ENCODE assay signal across 28 cellular contexts in genomic region chr2:12841021-12841420, GRCh38.
"Had no signal": no experiment of that assay in that cellular context is flagged by ENCODE, and none has a peak within 500 bp of the region (broad histone marks: within the 10 kb centered on the region; RNA-seq: fewer than 3 reads in every experiment).

No MANE protein-coding gene starts in this region.

- H3K27me3 Mint-ChIP-seq: type B pancreatic cell had no signal

- H3K27me3 ChIP-seq: stomach, suprapubic skin, testis, thyroid gland, tibial artery, tibial nerve, transverse colon, upper lobe of left lung, upper lobe of right lung, uterus, vagina had no signal

- H3K36me3 ChIP-seq: stomach, suprapubic skin, thoracic aorta, thyroid gland, tibial artery, tibial nerve, transverse colon, upper lobe of left lung, upper lobe of right lung, uterus, vagina had no signal

- H3K36me3 Mint-ChIP-seq: stimulated activated effector memory CD8-positive, alpha-beta T cell treated with anti-CD3 and anti-CD28 coated beads, Interleukin-12 subunit alpha, Interleukin-12 subunit beta, amount 100 ng/mL, for 72 hours; stimulated activated memory B cell treated with anti-CD40 and anti-IgM and Interleukin-4, amounts not matched to agents 10 μg/mL and 1 μg/mL and 100 μg/mL, for 72 hours; stimulated activated naive B cell treated with anti-CD40 and anti-IgM and Interleukin-4, amounts not matched to agents 10 μg/mL and 1 μg/mL and 100 μg/mL, for 72 hours; type B pancreatic cell had no signal

- H3K27ac ChIP-seq: stomach, suprapubic skin, testis, thoracic aorta, thyroid gland, tibial artery, tibial nerve, transverse colon, upper lobe of left lung, upper lobe of right lung, uterus, vagina had no signal

- H3K4me3 ChIP-seq: stomach, suprapubic skin, testis, thoracic aorta, thyroid gland, tibial artery, tibial nerve, transverse colon, upper lobe of left lung, upper lobe of right lung, uterus, vagina had no signal

- H3K4me1 ChIP-seq: suprapubic skin, thyroid gland, tibial artery, transverse colon, upper lobe of left lung, upper lobe of right lung, uterus, vagina had no signal

- H3K27ac Mint-ChIP-seq: stimulated activated effector memory CD8-positive, alpha-beta T cell treated with anti-CD3 and anti-CD28 coated beads, Interleukin-12 subunit alpha, Interleukin-12 subunit beta, amount 100 ng/mL, for 72 hours; stimulated activated memory B cell treated with anti-CD40 and anti-IgM and Interleukin-4, amounts not matched to agents 10 μg/mL and 1 μg/mL and 100 μg/mL, for 72 hours; stimulated activated naive B cell treated with anti-CD40 and anti-IgM and Interleukin-4, amounts not matched to agents 10 μg/mL and 1 μg/mL and 100 μg/mL, for 72 hours; stimulated activated naive CD8-positive, alpha-beta T cell treated with anti-CD3 and anti-CD28 coated beads, Interleukin-15, amount 100 ng/mL, for 72 hours; stimulated activated naive CD8-positive, alpha-beta T cell treated with anti-CD3 and anti-CD28 coated beads, Interleukin-15, Interleukin-2, amounts not matched to agents 100 ng/mL and 50 ng/mL, for 24 hours; type B pancreatic cell had no signal

- H3K9me3 ChIP-seq: stomach, suprapubic skin, testis, thoracic aorta, thyroid gland, tibial artery, tibial nerve, transverse colon, upper lobe of left lung, upper lobe of right lung, uterus, vagina had no signal

- H3K9me3 Mint-ChIP-seq: stimulated activated effector memory CD8-positive, alpha-beta T cell treated with anti-CD3 and anti-CD28 coated beads, Interleukin-12 subunit alpha, Interleukin-12 subunit beta, amount 100 ng/mL, for 72 hours; stimulated activated memory B cell treated with anti-CD40 and anti-IgM and Interleukin-4, amounts not matched to agents 10 μg/mL and 1 μg/mL and 100 μg/mL, for 72 hours; stimulated activated naive B cell treated with anti-CD40 and anti-IgM and Interleukin-4, amounts not matched to agents 10 μg/mL and 1 μg/mL and 100 μg/mL, for 72 hours; stimulated activated naive CD8-positive, alpha-beta T cell treated with anti-CD3 and anti-CD28 coated beads, Interleukin-15, amount 100 ng/mL, for 72 hours; stimulated activated naive CD8-positive, alpha-beta T cell treated with anti-CD3 and anti-CD28 coated beads, Interleukin-15, Interleukin-2, amounts not matched to agents 100 ng/mL and 50 ng/mL, for 24 hours had no signal

- H3K4me1 Mint-ChIP-seq: stimulated activated effector memory CD8-positive, alpha-beta T cell treated with anti-CD3 and anti-CD28 coated beads, Interleukin-12 subunit alpha, Interleukin-12 subunit beta, amount 100 ng/mL, for 72 hours; stimulated activated memory B cell treated with anti-CD40 and anti-IgM and Interleukin-4, amounts not matched to agents 10 μg/mL and 1 μg/mL and 100 μg/mL, for 72 hours; stimulated activated naive B cell treated with anti-CD40 and anti-IgM and Interleukin-4, amounts not matched to agents 10 μg/mL and 1 μg/mL and 100 μg/mL, for 72 hours; stimulated activated naive CD8-positive, alpha-beta T cell treated with anti-CD3 and anti-CD28 coated beads, Interleukin-15, amount 100 ng/mL, for 72 hours had no signal

- DNase-seq: stimulated activated CD4-positive, alpha-beta T cell treated with anti-CD3 and anti-CD28 coated beads, Interleukin-2, amount 100 ng/mL, for 48 hours; stimulated activated CD4-positive, alpha-beta T cell treated with anti-CD3 and anti-CD28 coated beads, Interleukin-4, amount 100 ng/mL, for 1 hour; stimulated activated CD4-positive, alpha-beta T cell treated with anti-CD3 and anti-CD28 coated beads, Interleukin-4, amount 100 ng/mL, for 24 hours; stimulated activated CD4-positive, alpha-beta T cell treated with anti-CD3 and anti-CD28 coated beads, Interleukin-4, amount 100 ng/mL, for 4 hours; stimulated activated CD8-positive, alpha-beta memory T cell treated with anti-CD3 and anti-CD28 coated beads, Interleukin-4, amount 100 ng/mL, for 48 hours; stimulated activated naive B cell treated with anti-CD40 and anti-IgM and Interleukin-4, amounts not matched to agents 10 μg/mL and 1 μg/mL and 100 μg/mL, for 72 hours; stimulated activated naive CD4-positive, alpha-beta T cell; stimulated activated naive CD4-positive, alpha-beta T cell treated with Interleukin-2 at 50 U/mL for 16 hours; stimulated activated naive CD8-positive, alpha-beta T cell treated with anti-CD3 and anti-CD28 coated beads, Interleukin-15, amount 100 ng/mL, for 72 hours; stimulated activated naive CD8-positive, alpha-beta T cell treated with anti-CD3 and anti-CD28 coated beads, Interleukin-15, Interleukin-2, amounts not matched to agents 100 U/mL and 50 U/mL, for 24 hours; stomach; substantia nigra; testis; thyroid gland; tibial artery; transverse colon; trophoblast cell; upper lobe of left lung; upper lobe of right lung; uterus had no signal

- H3K4me3 Mint-ChIP-seq: stimulated activated effector memory CD8-positive, alpha-beta T cell treated with anti-CD3 and anti-CD28 coated beads, Interleukin-12 subunit alpha, Interleukin-12 subunit beta, amount 100 ng/mL, for 72 hours; stimulated activated memory B cell treated with anti-CD40 and anti-IgM and Interleukin-4, amounts not matched to agents 10 μg/mL and 1 μg/mL and 100 μg/mL, for 72 hours; stimulated activated naive B cell treated with anti-CD40 and anti-IgM and Interleukin-4, amounts not matched to agents 10 μg/mL and 1 μg/mL and 100 μg/mL, for 72 hours; stimulated activated naive CD8-positive, alpha-beta T cell treated with anti-CD3 and anti-CD28 coated beads, Interleukin-15, amount 100 ng/mL, for 72 hours; stimulated activated naive CD8-positive, alpha-beta T cell treated with anti-CD3 and anti-CD28 coated beads, Interleukin-15, Interleukin-2, amounts not matched to agents 100 ng/mL and 50 ng/mL, for 24 hours; type B pancreatic cell had no signal
